36 cellular contexts compared by ENCODE assay signal in genomic region chr21:32535616-32536015, GRCh38.
"Had no signal": no experiment of that assay in that cellular context is flagged by ENCODE, and none has a peak within 500 bp of the region (broad histone marks: within the 10 kb centered on the region; RNA-seq: fewer than 3 reads in every experiment).

No MANE protein-coding gene starts in this region.

- ATAC-seq: activated CD8-positive, alpha-beta T cell treated with anti-CD3 and anti-CD28 coated beads for 36 hours; activated naive CD8-positive, alpha-beta T cell treated with anti-CD3 and anti-CD28 coated beads, Interleukin-2, amount 50 U/mL, for 24 hours; activated T-cell treated with anti-CD3 and anti-CD28 coated beads, Interleukin-2, amount 50 U/mL, for 4 hours; activated T-cell treated with anti-CD3 and anti-CD28 coated beads, Interleukin-2, amount 50 U/mL, for 72 hours; activated T-helper 17 cell treated with anti-CD3 and anti-CD28 coated beads, Interleukin-2, amount 50 U/mL, for 72 hours had no signal

- H3K27ac Mint-ChIP-seq: activated B cell treated with CpG ODN at 0.5 μM for 24 hours; activated CD4-positive, alpha-beta memory T cell treated with anti-CD3 and anti-CD28 coated beads for 36 hours; activated CD4-positive, alpha-beta T cell treated with anti-CD3 and anti-CD28 coated beads, Interleukin-2, amount 10 ng/mL, durations not matched to agents 24 days and 14 days; activated CD8-positive, alpha-beta T cell treated with anti-CD3 and anti-CD28 coated beads for 36 hours; activated naive CD4-positive, alpha-beta T cell treated with anti-CD3 and anti-CD28 coated beads, Interleukin-2, amount 10 ng/mL, durations not matched to agents 7 days and 5 days; activated naive CD4-positive, alpha-beta T cell treated with anti-CD3 and anti-CD28 coated beads, Interleukin-2, amount 50 U/mL, for 24 hours; activated naive CD8-positive, alpha-beta T cell; activated naive CD8-positive, alpha-beta T cell treated with anti-CD3 and anti-CD28 coated beads, Interleukin-2, amount 10 ng/mL, durations not matched to agents 7 days and 5 days; activated naive CD8-positive, alpha-beta T cell treated with anti-CD3 and anti-CD28 coated beads, Interleukin-2, amount 50 U/mL, for 24 hours; activated T-cell treated with anti-CD3 and anti-CD28 coated beads, Interleukin-2, amount 50 U/mL, for 72 hours; activated T-helper 1 cell treated with anti-CD3 and anti-CD28 coated beads, Interleukin-12 subunit alpha, Interleukin-12 subunit beta, Interleukin-2, Interleukin-4 antibody, amounts not matched to agents 30 ng/mL and 10 ng/mL and 1 ng/mL, durations not matched to agents 14 hours and 24 hours and 36 hours; activated T-helper 17 cell treated with anti-CD3 and anti-CD28 coated beads, Interleukin-2, amount 50 U/mL, for 72 hours; brain; T-helper 1 cell treated with Interleukin-12 subunit alpha and Interleukin-12 subunit beta and Interleukin-4 antibody, amounts not matched to agents 30 μg/mL and 1 μg/mL, for 36 hours; T-helper 2 cell treated with Interferon-gamma antibody and Interleukin-4, amounts not matched to agents 5 μg/mL and 100 μg/mL, for 36 hours had no signal

- H3K9me3 Mint-ChIP-seq: activated B cell treated with CpG ODN at 0.5 μM for 24 hours; activated CD4-positive, alpha-beta memory T cell treated with anti-CD3 and anti-CD28 coated beads for 36 hours; activated CD4-positive, alpha-beta T cell treated with anti-CD3 and anti-CD28 coated beads, Interleukin-2, amount 10 ng/mL, durations not matched to agents 24 days and 14 days; activated CD8-positive, alpha-beta T cell treated with anti-CD3 and anti-CD28 coated beads for 36 hours; activated naive CD4-positive, alpha-beta T cell treated with anti-CD3 and anti-CD28 coated beads, Interleukin-2, amount 10 ng/mL, durations not matched to agents 7 days and 5 days; activated naive CD4-positive, alpha-beta T cell treated with anti-CD3 and anti-CD28 coated beads, Interleukin-2, amount 50 U/mL, for 24 hours; activated naive CD8-positive, alpha-beta T cell treated with anti-CD3 and anti-CD28 coated beads, Interleukin-2, amount 10 ng/mL, durations not matched to agents 7 days and 5 days; activated naive CD8-positive, alpha-beta T cell treated with anti-CD3 and anti-CD28 coated beads, Interleukin-2, amount 50 U/mL, for 24 hours; activated T-cell treated with anti-CD3 and anti-CD28 coated beads, Interleukin-2, amount 50 U/mL, for 4 hours; activated T-helper 1 cell treated with anti-CD3 and anti-CD28 coated beads, Interleukin-12 subunit alpha, Interleukin-12 subunit beta, Interleukin-2, Interleukin-4 antibody, amounts not matched to agents 30 ng/mL and 10 ng/mL and 1 ng/mL, durations not matched to agents 14 hours and 24 hours and 36 hours; activated T-helper 17 cell treated with anti-CD3 and anti-CD28 coated beads, Interleukin-2, amount 50 U/mL, for 72 hours; central memory CD8-positive, alpha-beta T cell; T-helper 1 cell treated with Interleukin-12 subunit alpha and Interleukin-12 subunit beta and Interleukin-4 antibody, amounts not matched to agents 30 μg/mL and 1 μg/mL, for 36 hours; T-helper 2 cell treated with Interferon-gamma antibody and Interleukin-4, amounts not matched to agents 5 μg/mL and 100 μg/mL, for 36 hours had no signal

- H3K4me1 ChIP-seq: ascending aorta had no signal

- H3K9me3 ChIP-seq: ascending aorta had no signal

- H3K4me3 ChIP-seq: ascending aorta, cardiac muscle cell had no signal

- H3K36me3 Mint-ChIP-seq: activated CD4-positive, alpha-beta memory T cell treated with anti-CD3 and anti-CD28 coated beads for 36 hours; activated naive CD4-positive, alpha-beta T cell treated with anti-CD3 and anti-CD28 coated beads, Interleukin-2, amount 10 ng/mL, durations not matched to agents 7 days and 5 days; brain had no signal

- H3K27me3 ChIP-seq: ascending aorta, cardiac muscle cell had no signal

- H3K27me3 Mint-ChIP-seq: activated CD4-positive, alpha-beta memory T cell treated with anti-CD3 and anti-CD28 coated beads for 36 hours; activated CD8-positive, alpha-beta T cell treated with anti-CD3 and anti-CD28 coated beads for 36 hours; activated naive CD4-positive, alpha-beta T cell treated with anti-CD3 and anti-CD28 coated beads, Interleukin-2, amount 50 U/mL, for 24 hours; activated naive CD8-positive, alpha-beta T cell; activated naive CD8-positive, alpha-beta T cell treated with anti-CD3 and anti-CD28 coated beads, Interleukin-2, amount 10 ng/mL, durations not matched to agents 7 days and 5 days; activated naive CD8-positive, alpha-beta T cell treated with anti-CD3 and anti-CD28 coated beads, Interleukin-2, amount 50 U/mL, for 24 hours; activated T-helper 17 cell treated with anti-CD3 and anti-CD28 coated beads, Interleukin-2, amount 50 U/mL, for 72 hours; central memory CD8-positive, alpha-beta T cell had no signal

- H3K36me3 ChIP-seq: ascending aorta, cardiac muscle cell had no signal

- H3K4me1 Mint-ChIP-seq: activated B cell treated with CpG ODN at 0.5 μM for 24 hours, brain had no signal

- DNase-seq: activated B cell treated with CpG ODN at 0.5 μM for 24 hours; activated CD4-positive, alpha-beta memory T cell treated with anti-CD3 and anti-CD28 coated beads for 36 hours; activated CD4-positive, alpha-beta T cell treated with anti-CD3 and anti-CD28 coated beads for 4 hours; activated CD4-positive, alpha-beta T cell treated with anti-CD3 and anti-CD28 coated beads, Interleukin-2, amount 10 ng/mL, durations not matched to agents 24 days and 14 days; activated CD4-positive, alpha-beta T cell treated with anti-CD3 and anti-CD28 coated beads, Interleukin-2, amount 50 U/mL, for 1 hour; activated CD4-positive, alpha-beta T cell treated with anti-CD3 and anti-CD28 coated beads, Interleukin-2, amount 50 U/mL, for 4 hours; activated CD4-positive, CD25-positive, alpha-beta regulatory T cell treated with anti-CD3 and anti-CD28 coated beads, Interleukin-2, amount 50 U/mL, for 72 hours; activated CD8-positive, alpha-beta memory T cell treated with anti-CD3 and anti-CD28 coated beads, Interleukin-2, amount 50 U/mL, for 4 hours; activated CD8-positive, alpha-beta T cell treated with anti-CD3 and anti-CD28 coated beads for 36 hours; activated effector memory CD4-positive, alpha-beta T cell treated with anti-CD3 and anti-CD28 coated beads, Interleukin-2, amount 50 U/mL, for 16 hours; activated gamma-delta T cell treated with Interleukin-2 at 50 U/mL for 16 hours; activated naive CD4-positive, alpha-beta T cell; activated naive CD4-positive, alpha-beta T cell treated with anti-CD3 and anti-CD28 coated beads, Interleukin-2, amount 10 ng/mL, durations not matched to agents 7 days and 5 days; activated naive CD8-positive, alpha-beta T cell treated with anti-CD3 and anti-CD28 coated beads, Interleukin-2, amount 10 ng/mL, durations not matched to agents 7 days and 5 days; activated naive CD8-positive, alpha-beta T cell treated with anti-CD3 and anti-CD28 coated beads, Interleukin-2, amount 50 U/mL, for 24 hours; activated T-cell treated with anti-CD3 and anti-CD28 coated beads for 4 hours; activated T-cell treated with anti-CD3 and anti-CD28 coated beads, Interleukin-2, amount 50 U/mL, for 1 hour; activated T-cell treated with anti-CD3 and anti-CD28 coated beads, Interleukin-2, amount 50 U/mL, for 4 hours; activated T-cell treated with anti-CD3 and anti-CD28 coated beads, Interleukin-2, amount 50 U/mL, for 72 hours; amygdala; anterior cingulate cortex; caudate nucleus; cerebellar nuclear complex; T-helper 2 cell; T-helper 9 cell had no signal

- H3K4me3 Mint-ChIP-seq: activated B cell treated with CpG ODN at 0.5 μM for 24 hours; activated CD4-positive, alpha-beta memory T cell treated with anti-CD3 and anti-CD28 coated beads for 36 hours; activated CD4-positive, alpha-beta T cell treated with anti-CD3 and anti-CD28 coated beads, Interleukin-2, amount 10 ng/mL, durations not matched to agents 24 days and 14 days; activated CD8-positive, alpha-beta T cell treated with anti-CD3 and anti-CD28 coated beads for 36 hours; activated naive CD4-positive, alpha-beta T cell treated with anti-CD3 and anti-CD28 coated beads, Interleukin-2, amount 10 ng/mL, durations not matched to agents 7 days and 5 days; activated naive CD4-positive, alpha-beta T cell treated with anti-CD3 and anti-CD28 coated beads, Interleukin-2, amount 50 U/mL, for 24 hours; activated naive CD8-positive, alpha-beta T cell; activated naive CD8-positive, alpha-beta T cell treated with anti-CD3 and anti-CD28 coated beads, Interleukin-2, amount 10 ng/mL, durations not matched to agents 7 days and 5 days; activated naive CD8-positive, alpha-beta T cell treated with anti-CD3 and anti-CD28 coated beads, Interleukin-2, amount 50 U/mL, for 24 hours; activated T-cell treated with anti-CD3 and anti-CD28 coated beads, Interleukin-2, amount 50 U/mL, for 4 hours; activated T-cell treated with anti-CD3 and anti-CD28 coated beads, Interleukin-2, amount 50 U/mL, for 72 hours; activated T-helper 1 cell treated with anti-CD3 and anti-CD28 coated beads, Interleukin-12 subunit alpha, Interleukin-12 subunit beta, Interleukin-2, Interleukin-4 antibody, amounts not matched to agents 30 ng/mL and 10 ng/mL and 1 ng/mL, durations not matched to agents 14 hours and 24 hours and 36 hours; activated T-helper 17 cell treated with anti-CD3 and anti-CD28 coated beads, Interleukin-2, amount 50 U/mL, for 72 hours; brain; central memory CD8-positive, alpha-beta T cell; T-helper 1 cell treated with Interleukin-12 subunit alpha and Interleukin-12 subunit beta and Interleukin-4 antibody, amounts not matched to agents 30 μg/mL and 1 μg/mL, for 36 hours; T-helper 2 cell treated with Interferon-gamma antibody and Interleukin-4, amounts not matched to agents 5 μg/mL and 100 μg/mL, for 36 hours had no signal

- H3K27ac ChIP-seq: ascending aorta, cardiac muscle cell, VCaP had no signal
